12 cellular contexts compared by ENCODE assay signal in the genomic region with DNA sequence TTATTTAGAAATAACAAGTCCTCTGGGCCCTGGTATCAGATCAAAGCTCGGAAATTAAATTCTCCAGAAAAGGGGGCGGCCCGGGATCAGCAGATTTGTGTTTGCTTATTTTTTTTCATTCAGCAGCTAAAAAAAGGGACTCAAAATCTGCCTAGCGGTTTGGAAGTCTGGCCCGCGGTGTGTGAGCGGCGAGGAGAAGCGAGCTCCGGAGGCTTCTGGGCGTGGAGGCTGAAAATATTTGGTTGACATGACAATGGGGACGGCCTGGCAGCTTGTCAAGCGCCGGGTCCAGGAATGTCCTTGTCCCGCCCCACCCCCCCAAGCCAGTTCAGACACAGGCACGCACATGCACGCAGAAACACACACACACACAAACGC. TPM values are rescaled to one million over a fixed set of nuclear protein-coding genes. Genes with fewer than 3 reads are reported as not detected.
DNase-seq lines count a peak whose midpoint lies in the region; ATAC-seq, FAIRE-seq and TF ChIP-seq lines count a peak whose summit lies in the region.
"Had no signal": no experiment of that assay in that cellular context is flagged by ENCODE, and none has a peak within 500 bp of the region (broad histone marks: within the 10 kb centered on the region; RNA-seq: fewer than 3 reads in every experiment).

No MANE protein-coding gene starts in this region.

- H3K4me1 ChIP-seq in astrocyte (ENCODE audit: insufficient read depth, low read length) (peaks cover 8% of the 10 kb centered on the region), stomach smooth muscle (ENCODE audit: control insufficient read depth, insufficient read depth, low read length) (peaks cover 16% of the 10 kb centered on the region), H9 (ENCODE audit: insufficient read depth, low read length) (no peaks in the 10 kb centered on the region)
- H3K4me1 ChIP-seq: foreskin keratinocyte had no signal

- peaks cover 7% of the 10 kb centered on the region for H3K9me3 ChIP-seq in astrocyte (ENCODE audit: insufficient read depth, low read depth, low read length)
- H3K9me3 ChIP-seq in stomach smooth muscle (ENCODE audit: control insufficient read depth in 2 of 2, low read length in 2 of 2), result no peaks in the 10 kb centered on the region
- H3K9me3 ChIP-seq in H9 (ENCODE audit: control insufficient read depth, low read depth, low read length), result no peaks in the 10 kb centered on the region

- no peak overlapping the region for H4K91ac ChIP-seq in H9 (ENCODE audit: insufficient read length, low read depth, low read length)

- H3K36me3 Mint-ChIP-seq in astrocyte (ENCODE audit: low read depth, unreplicated experiment) (peaks cover 3% of the 10 kb centered on the region), H9 (ENCODE audit: insufficient read depth in 1 of 3, low read depth in 3 of 3) (peaks cover 0 to 5% (median 2%) of the 10 kb centered on the region in 3 experiments; a peak in 4 of 7 replicates)

- H3K79me2 ChIP-seq in astrocyte (ENCODE audit: insufficient read depth, low read length), result no peaks in the 10 kb centered on the region
- no peaks in the 10 kb centered on the region for H3K79me2 ChIP-seq in H9 (ENCODE audit: insufficient read depth, low read length)

- TF ChIP-seq CTCF in astrocyte (IDR thresholded peaks at IDR 0.05; ENCODE audit: insufficient read depth, low read depth, low read length) (no peak), H9 (conservative IDR thresholded peaks at IDR 0.05) (no peak)

- H3K9ac ChIP-seq in astrocyte (ENCODE audit: low read length) (no peak overlapping the region), stomach smooth muscle (ENCODE audit: low read length in 2 of 2) (no peak overlapping the region), H9 (ENCODE audit: extremely low read depth, insufficient read length, low read length) (no peak overlapping the region)

- no peaks in the 10 kb centered on the region for H3K36me3 ChIP-seq in astrocyte (ENCODE audit: insufficient read depth, low read length)
- H3K36me3 ChIP-seq in stomach smooth muscle (ENCODE audit: control insufficient read depth in 2 of 2, insufficient read depth in 2 of 2, low read length in 2 of 2), result no peaks in the 10 kb centered on the region

- no peak overlapping the region for H2BK120ac ChIP-seq in H9 (ENCODE audit: low read depth, low read length, poor library complexity, severe bottlenecking)

- H4K20me1 ChIP-seq in astrocyte (ENCODE audit: insufficient read depth, low read length) (no peaks in the 10 kb centered on the region), H9 (ENCODE audit: control insufficient read depth, insufficient read depth, insufficient read length) (peaks cover 3% of the 10 kb centered on the region)

- FAIRE-seq in astrocyte (lab: Jason Lieb, UNC) (no peak), HTR-8/SVneo (lab: Jason Lieb, UNC) (no peak)

- H3K4me1 Mint-ChIP-seq in astrocyte (ENCODE audit: low read depth, unreplicated experiment) (no peaks in the 10 kb centered on the region), H9 (peaks cover 0 to 15% of the 10 kb centered on the region in 2 experiments; a peak in 2 of 4 replicates)

- H3K27me3 ChIP-seq in astrocyte (ENCODE audit: insufficient read depth, low read length) (peaks cover 10% of the 10 kb centered on the region), stomach smooth muscle (ENCODE audit: control insufficient read depth in 1 of 2, insufficient read depth in 2 of 2, low read length in 2 of 2) (peaks cover 0 to 7% of the 10 kb centered on the region in 2 donors), H9 (ENCODE audit: insufficient read depth, low read length) (no peaks in the 10 kb centered on the region)

- H3K23ac ChIP-seq in H9 (ENCODE audit: insufficient read length, low read depth, low read length), result no peak overlapping the region

- no peak for ATAC-seq in GM18498 (IDR thresholded peaks at IDR 0.05; ENCODE audit: unreplicated experiment)

- no peak overlapping the region for H3K4ac ChIP-seq in H9 (ENCODE audit: low read depth, low read length)

- no peak overlapping the region for H4K5ac ChIP-seq in H9 (ENCODE audit: insufficient read length, low read depth, low read length)

- peak overlapping the region; percentile 29 for H3K4me3 ChIP-seq in astrocyte (ENCODE audit: insufficient read depth, low read depth, low read length)
- peak overlapping the region; percentile 11 to 61 for H3K4me3 ChIP-seq in stomach smooth muscle (ENCODE audit: low read length in 2 of 2)

- H2AFZ ChIP-seq in astrocyte (ENCODE audit: low read depth, low read length) (no peak overlapping the region), H9 (ENCODE audit: low read length) (no peak overlapping the region)

- H3K79me1 ChIP-seq in H9 (ENCODE audit: insufficient read depth, low read depth, low read length, poor library complexity, severe bottlenecking), result no peaks in the 10 kb centered on the region

- H3K27me3 Mint-ChIP-seq in astrocyte (ENCODE audit: low read depth, unreplicated experiment), result peaks cover 42% of the 10 kb centered on the region
- H3K27me3 Mint-ChIP-seq in H9 (ENCODE audit: low read depth), result peaks cover 38% of the 10 kb centered on the region
- H3K27me3 Mint-ChIP-seq: activated T-helper 17 cell treated with anti-CD3 and anti-CD28 coated beads, Interleukin-2, amount 50 U/mL, for 72 hours had no signal

- no peak overlapping the region for H3K14ac ChIP-seq in H9 (ENCODE audit: insufficient read depth, low read length)

- no peak overlapping the region for H2BK15ac ChIP-seq in H9 (ENCODE audit: low read depth, low read length)

- H3K4me3 Mint-ChIP-seq in astrocyte (ENCODE audit: unreplicated experiment) (no peak overlapping the region), H9 (no peak overlapping the region; a peak in 1 of 5 replicates)
- H3K4me3 Mint-ChIP-seq: activated T-helper 17 cell treated with anti-CD3 and anti-CD28 coated beads, Interleukin-2, amount 50 U/mL, for 72 hours had no signal

- no peak overlapping the region for H3T11ph ChIP-seq in H9 (ENCODE audit: low read length)

- peak; percentile 13 for DNase-seq in GM04504 (ENCODE audit: low read depth)
- no peak for DNase-seq in astrocyte (ENCODE audit: low read depth)
- DNase-seq in hepatic stellate cell (ENCODE audit: low spot score), result peak; percentile 89
- DNase-seq in NCI-H748 (lab: John Stamatoyannopoulos, UW; ENCODE audit: unreplicated experiment), result no peak
- DNase-seq in HTR-8/SVneo (ENCODE audit: insufficient read length, low spot score), result no peak
- DNase-seq in H9, result no peak

- no peak overlapping the region for H3K56ac ChIP-seq in H9 (ENCODE audit: insufficient read length, low read depth, low read length)

- no peak overlapping the region for H2BK12ac ChIP-seq in H9 (ENCODE audit: insufficient read length, low read depth, low read length)

- no CpG with 5 or more reads among the region's 18 CpGs for WGBS in H9 (ENCODE audit: extremely low coverage, insufficient read length, low lambda C conversion rate)

- H2AK5ac ChIP-seq in H9 (ENCODE audit: insufficient read length, low read length), result no peak overlapping the region

- H3K27ac Mint-ChIP-seq in astrocyte (ENCODE audit: unreplicated experiment) (peak overlapping the region; percentile 26), H9 (no peak overlapping the region; a peak in 1 of 7 replicates)
- H3K27ac Mint-ChIP-seq: activated T-helper 17 cell treated with anti-CD3 and anti-CD28 coated beads, Interleukin-2, amount 50 U/mL, for 72 hours had no signal

- no peak overlapping the region for H3K27ac ChIP-seq in astrocyte (ENCODE audit: low read depth, low read length)
- no peak overlapping the region for H3K27ac ChIP-seq in stomach smooth muscle (ENCODE audit: low read length)
- no peak overlapping the region for H3K27ac ChIP-seq in H9 (ENCODE audit: insufficient read length, low read depth, low read length)
- H3K27ac ChIP-seq: foreskin keratinocyte had no signal

- H2BK20ac ChIP-seq in H9 (ENCODE audit: low read depth, low read length, poor library complexity, severe bottlenecking), result no peak overlapping the region

- H3K4me2 ChIP-seq in astrocyte (ENCODE audit: low read length), result peak overlapping the region; percentile 76
- H3K4me2 ChIP-seq in H9 (ENCODE audit: insufficient read depth, insufficient read length, low read length), result no peak overlapping the region

- H3K9me3 Mint-ChIP-seq in astrocyte (ENCODE audit: unreplicated experiment) (no peaks in the 10 kb centered on the region), H9 (peaks cover 16 to 17% of the 10 kb centered on the region in 2 experiments; a peak in 4 of 5 replicates)

- H3K23me2 ChIP-seq in H9 (ENCODE audit: insufficient read length, low read depth, low read length, poor library complexity, severe bottlenecking), result peaks cover 7% of the 10 kb centered on the region

- H3K18ac ChIP-seq in H9 (ENCODE audit: insufficient read length, low read depth, low read length), result no peak overlapping the region

- H4K8ac ChIP-seq in H9 (replicated peaks; ENCODE audit: insufficient read length, low read depth, low read length), result no peak overlapping the region

- no peak overlapping the region for H2BK5ac ChIP-seq in H9 (ENCODE audit: insufficient read length, low read length)

RNA-seq across cellular contexts. Expression of a gene that starts 43.4 kb away (rescaled TPM):
- total RNA-seq in astrocyte (not detected in 2 replicates), H9 (2021) (not detected in 2 replicates)
- total RNA-seq: activated T-helper 17 cell treated with anti-CD3 and anti-CD28 coated beads, Interleukin-2, amount 50 U/mL, for 72 hours; foreskin keratinocyte; LHCN-M2; subcutaneous adipose tissue had no signal

Comparison
In these comparisons a context has a peak if more than half of its experiments do, and no peak if none do; other contexts are left out.
1. DNase-seq: peak in GM04504 (single experiment) and hepatic stellate cell (single experiment); none in astrocyte (single experiment), NCI-H748 (single experiment), HTR-8/SVneo (single experiment) and H9 (single experiment).